ENCODE assay signal across 8 cellular contexts in the genomic region with DNA sequence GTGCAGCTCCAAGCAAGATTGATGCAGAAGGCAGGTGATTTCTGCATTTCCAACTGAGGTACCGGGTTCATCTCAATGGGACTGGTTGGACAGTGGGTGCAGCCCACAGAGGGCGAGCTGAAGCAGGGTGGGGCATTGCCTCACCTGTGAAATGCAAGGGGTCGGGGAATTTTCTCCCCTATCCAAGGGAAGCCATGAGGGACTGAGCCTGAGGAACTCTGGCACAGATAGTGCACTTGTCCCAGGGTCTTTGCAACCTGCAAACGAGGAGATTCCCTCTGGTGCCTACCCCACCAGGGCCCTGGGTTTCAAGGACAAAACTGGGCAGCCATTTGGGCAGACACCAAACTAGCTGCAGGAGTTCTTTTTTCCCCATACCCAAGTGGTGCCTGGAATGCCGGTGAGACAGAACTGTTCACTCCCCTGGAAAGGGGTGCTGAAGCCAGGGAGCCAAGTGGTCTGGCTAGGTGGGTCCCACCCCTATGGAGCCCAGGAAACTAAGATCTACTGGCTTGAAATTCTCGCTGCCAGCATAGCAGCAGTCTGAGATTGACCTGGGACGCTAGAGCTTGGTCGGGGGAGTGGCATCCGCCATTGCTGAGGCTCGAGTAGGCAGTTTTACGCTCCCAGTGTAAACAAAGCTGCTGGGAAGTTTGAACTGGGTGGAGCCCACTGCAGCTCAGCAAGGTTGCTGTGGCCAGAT. TPM values are rescaled to one million over a fixed set of nuclear protein-coding genes. Genes with fewer than 3 reads are reported as not detected.
DNase-seq lines count a peak whose midpoint lies in the region; ATAC-seq, FAIRE-seq and TF ChIP-seq lines count a peak whose summit lies in the region.
"Not testable (repeated sequence)": the region's sequence is repeated elsewhere in the genome, so short reads cannot be mapped to it uniquely, and the experiment has no call there.

No MANE protein-coding gene starts in this region.

- not testable (repeated sequence) for H3F3A ChIP-seq in PC-3 (ENCODE audit: low read length, unreplicated experiment)

- H3K27me3 Mint-ChIP-seq in progenitor cell of endocrine pancreas: not testable (repeated sequence)

- not testable (repeated sequence) for H3K4ac ChIP-seq in IMR-90 (ENCODE audit: low read depth, low read length)

- not testable (repeated sequence) for H4K91ac ChIP-seq in IMR-90 (ENCODE audit: insufficient read depth, low read depth, low read length)

- in situ Hi-C loops in IMR-90 (cut with MboI; ENCODE audit: low sequenced_read_pairs); HepG2 (cut with HindIII; ENCODE audit: extremely low pct_ligation_motif_present, low pct_unique_long_range_greater_than_20kb): not testable (repeated sequence)

- not testable (repeated sequence) for H2AK9ac ChIP-seq in IMR-90 (replicated peaks; ENCODE audit: low read depth, low read length, poor library complexity)

- not testable (repeated sequence) for H2BK20ac ChIP-seq in IMR-90 (ENCODE audit: low read depth, low read length)

- H3K79me2 ChIP-seq in PC-3 (ENCODE audit: low read length); fibroblast of lung (ENCODE audit: control insufficient read depth, insufficient read depth, low read length); HepG2 (ENCODE audit: insufficient read depth, low read length): not testable (repeated sequence)

- not testable (repeated sequence) for TF ChIP-seq RAD21 in A549 (conservative IDR thresholded peaks at IDR 0.05 in 1 of 2, IDR thresholded peaks at IDR 0.05 in 1 of 2); IMR-90 (IDR thresholded peaks at IDR 0.05; ENCODE audit: low read length); HepG2 (CRISPR knock-in tag; IDR thresholded peaks at IDR 0.05)

- ATAC-seq in A549: peak; percentile 43 to 82; a peak in 4 of 6 replicates
- ATAC-seq in IMR-90 (ENCODE audit: low read depth): peak; percentile 29; the same call in 1 of the 2 replicates
- ATAC-seq in PC-3: 0 out of 2 replicates have a peak, but pooled peaks have one; percentile 24
- peak; percentile 99 for ATAC-seq in HepG2

- H3K36me3 Mint-ChIP-seq in progenitor cell of endocrine pancreas (ENCODE audit: insufficient read depth): not testable (repeated sequence)

- peak overlapping the region; percentile 43 to 68; a peak in 4 of 6 replicates for H3K27ac ChIP-seq in A549
- H3K27ac ChIP-seq in IMR-90 (ENCODE audit: insufficient read depth, low read length); PC-3 (ENCODE audit: low read length); fibroblast of lung (ENCODE audit: insufficient read depth, low read length); HepG2 (ENCODE audit: extremely low read length, insufficient read depth, low read length): not testable (repeated sequence)

- H3K4me1 ChIP-seq in A549; IMR-90 (ENCODE audit: control insufficient read depth, insufficient read depth, low read length); PC-3 (ENCODE audit: insufficient read depth, low read length); fibroblast of lung (ENCODE audit: control insufficient read depth, extremely low read depth, insufficient read depth, low read length): not testable (repeated sequence)
- peaks cover 14% of the 10 kb centered on the region for H3K4me1 ChIP-seq in HepG2 (ENCODE audit: insufficient read depth, low read length)

- H3K23ac ChIP-seq in IMR-90 (ENCODE audit: low read depth, low read length): not testable (repeated sequence)

- peak overlapping the region; percentile 28; the same call in 2 of the 3 replicates for H3K4me3 ChIP-seq in A549
- not testable (repeated sequence) for H3K4me3 ChIP-seq in IMR-90 (ENCODE audit: insufficient read depth, low read depth, low read length); PC-3 (ENCODE audit: low read length); fibroblast of lung (replicated peaks in 1 of 4; ENCODE audit: control extremely low read depth in 1 of 4, insufficient read depth in 1 of 4, low read depth in 3 of 4, low read length in 4 of 4)
- peak overlapping the region; percentile 54 to 66 (median 56); a peak in 5 of 6 replicates for H3K4me3 ChIP-seq in HepG2 (replicated peaks in 1 of 3; ENCODE audit: insufficient read depth in 1 of 3, low read depth in 2 of 3, low read length in 3 of 3)

- dilution Hi-C loops in IMR-90 (cut with HindIII; ENCODE audit: low sequenced_read_pairs, unreplicated experiment): not testable (repeated sequence)

- not testable (repeated sequence) for BruUV-seq in IMR-90 (replicated peaks; lab: Mats Ljungman, UMichigan); PC-3 (replicated peaks; lab: Mats Ljungman, UMichigan); HepG2 (replicated peaks; lab: Mats Ljungman, UMichigan)

- not testable (repeated sequence) for H3K79me1 ChIP-seq in IMR-90 (ENCODE audit: low read depth in 1 of 2, low read length in 2 of 2)

- FAIRE-seq in A549 (lab: Jason Lieb, UNC): not testable (repeated sequence)
- FAIRE-seq in HepG2 (lab: Jason Lieb, UNC): peak; percentile 72

- TF ChIP-seq CTCF in A549 (IDR thresholded peaks at IDR 0.05); IMR-90 (conservative IDR thresholded peaks at IDR 0.05; ENCODE audit: low read depth, low read length); PC-3 (conservative IDR thresholded peaks at IDR 0.05; ENCODE audit: low read depth, low read length); fibroblast of lung (conservative IDR thresholded peaks at IDR 0.05 in 1 of 2, IDR thresholded peaks at IDR 0.05 in 1 of 2; ENCODE audit: low read depth in 1 of 2, low read length in 2 of 2); HepG2 (CRISPR knock-in tag; IDR thresholded peaks at IDR 0.05); progenitor cell of endocrine pancreas (IDR thresholded peaks at IDR 0.05; ENCODE audit: unreplicated experiment): not testable (repeated sequence)

- POLR2A ChIA-PET in A549 (lab: Yijun Ruan, JAX); IMR-90 (lab: Charles Lee; ENCODE audit: unreplicated experiment); PC-3 (lab: Charles Lee; ENCODE audit: unreplicated experiment): not testable (repeated sequence)
- POLR2A ChIA-PET in HepG2 (lab: Yijun Ruan, JAX): interaction anchor here (1.2 kb wide), 1 partner anchor 84 kb away, joined by 3 read pairs; no protein-coding TSS in a partner anchor

- CTCF ChIA-PET in A549 (lab: Yijun Ruan, JAX): interaction anchor here (0.7 to 1.1 kb wide), 3 partner anchors 9 to 14 kb away, joined by 3 to 5 read pairs (median 3); no protein-coding TSS in a partner anchor
- CTCF ChIA-PET in IMR-90 (lab: Yijun Ruan, JAX): interaction anchor here (0.6 to 0.7 kb wide), 2 partner anchors 8 to 1017 kb away, joined by 3 read pairs; no protein-coding TSS in a partner anchor
- CTCF ChIA-PET in PC-3 (lab: Charles Lee); HepG2 (lab: Yijun Ruan, JAX; ENCODE audit: low intra/inter-chr PET ratio, low total read pairs): not testable (repeated sequence)

- not testable (repeated sequence) for TF ChIP-seq EP300 in A549 (IDR thresholded peaks at IDR 0.05); HepG2 (IDR thresholded peaks at IDR 0.05; ENCODE audit: low read depth in 2 of 2, low read length in 2 of 2); HepG2 (CRISPR knock-in tag; IDR thresholded peaks at IDR 0.05; ENCODE audit: borderline replicate concordance)

- not testable (repeated sequence) for H4K20me1 ChIP-seq in IMR-90 (ENCODE audit: insufficient read depth, low read length); PC-3 (ENCODE audit: low read length); fibroblast of lung (ENCODE audit: control insufficient read depth, extremely low read depth, insufficient read depth, low read length); HepG2 (ENCODE audit: insufficient read depth, low read length)

- H3K9me3 ChIP-seq in A549; IMR-90 (ENCODE audit: control insufficient read depth, insufficient read depth, low read length); PC-3 (ENCODE audit: low read length); fibroblast of lung (ENCODE audit: control insufficient read depth, insufficient read depth, low read depth, low read length); HepG2 (ENCODE audit: low read length): not testable (repeated sequence)

- intact Hi-C loops in IMR-90 (cut with micrococcal nuclease); PC-3 (cut with micrococcal nuclease): not testable (repeated sequence)
- intact Hi-C loops in HepG2 (cut with micrococcal nuclease; ENCODE audit: unreplicated experiment): loop anchor here (1.0 kb wide), 1 partner anchor 84 kb away; no protein-coding TSS in a partner anchor

- H2AFZ ChIP-seq in IMR-90 (replicated peaks; ENCODE audit: low read length, poor library complexity) (peak overlapping the region; percentile 51), PC-3 (ENCODE audit: low read length) (peak overlapping the region; percentile 4; the same call in 1 of the 2 replicates), fibroblast of lung (ENCODE audit: low read length) (peak overlapping the region; percentile 23), HepG2 (ENCODE audit: low read length) (peak overlapping the region; percentile 66)

- H3K27ac Mint-ChIP-seq in progenitor cell of endocrine pancreas: not testable (repeated sequence)

- H2BK15ac ChIP-seq in IMR-90 (ENCODE audit: low read depth, low read length): not testable (repeated sequence)

- H3K56ac ChIP-seq in IMR-90 (ENCODE audit: extremely low read depth, insufficient read depth, low read length): not testable (repeated sequence)

- peak overlapping the region; percentile 14 for H3K4me3 Mint-ChIP-seq in progenitor cell of endocrine pancreas (ENCODE audit: low read depth)

- not testable (repeated sequence) for H3K36me3 ChIP-seq in IMR-90 (ENCODE audit: control insufficient read depth, insufficient read depth, low read length); PC-3 (ENCODE audit: low read depth, low read length); fibroblast of lung (ENCODE audit: control insufficient read depth, insufficient read depth, low read length); HepG2 (replicated peaks in 1 of 2; ENCODE audit: control insufficient read depth in 1 of 2, insufficient read depth in 2 of 2, low read length in 2 of 2)

- not testable (repeated sequence) for H2BK120ac ChIP-seq in IMR-90 (ENCODE audit: low read depth, low read length)

- not testable (repeated sequence) for H3K18ac ChIP-seq in IMR-90 (ENCODE audit: low read depth, low read length)

- H2AK5ac ChIP-seq in IMR-90 (ENCODE audit: low read depth, low read length): not testable (repeated sequence)

- H3K4me2 ChIP-seq in A549: peak overlapping the region; percentile 65
- not testable (repeated sequence) for H3K4me2 ChIP-seq in IMR-90 (ENCODE audit: low read depth, low read length); PC-3 (ENCODE audit: low read length); fibroblast of lung (ENCODE audit: extremely low read depth, insufficient read depth, low read length)
- H3K4me2 ChIP-seq in HepG2 (ENCODE audit: low read depth, low read length): peak overlapping the region; percentile 89

- not testable (repeated sequence) for H3K14ac ChIP-seq in IMR-90 (replicated peaks; ENCODE audit: low read depth, low read length)

- H4K5ac ChIP-seq in IMR-90 (ENCODE audit: low read depth, low read length): not testable (repeated sequence)

- WGBS in A549 (ENCODE audit: missing lambda C conversion rate): 20% methylated on average over 10 of the region's 11 CpGs
- 61% methylated on average over 6 of the region's 11 CpGs; no CpG with 5 or more reads in 1 of the 2 experiments for WGBS in IMR-90 (ENCODE audit: extremely low coverage in 2 of 2, insufficient read length in 1 of 2), 2 experiments
- 3% methylated on average over 11 of the region's 11 CpGs for WGBS in HepG2 (ENCODE audit: low lambda C conversion rate)

- not testable (repeated sequence) for H4K8ac ChIP-seq in IMR-90 (ENCODE audit: low read depth in 2 of 2, low read length in 2 of 2)

- not testable (repeated sequence) for H3K9me3 Mint-ChIP-seq in progenitor cell of endocrine pancreas (ENCODE audit: low read depth)

- H3K9ac ChIP-seq in IMR-90 (ENCODE audit: low read depth, low read length); PC-3 (ENCODE audit: low read length); fibroblast of lung (ENCODE audit: insufficient read depth, low read length); HepG2 (ENCODE audit: insufficient read depth, low read depth, low read length): not testable (repeated sequence)

- H3K9me1 ChIP-seq in IMR-90 (ENCODE audit: insufficient read depth, low read length): not testable (repeated sequence)

- H3K4me1 Mint-ChIP-seq in progenitor cell of endocrine pancreas (ENCODE audit: low read depth): not testable (repeated sequence)

- DNase-seq in A549 (ENCODE audit: low read depth in 1 of 2, low spot score in 1 of 2): peak in 1 of 2 experiments; percentile 12
- DNase-seq in ELF-1 (ENCODE audit: low read depth, low spot score): peak; percentile 40
- DNase-seq in IMR-90; PC-3; progenitor cell of endocrine pancreas (ENCODE audit: low spot score, unreplicated experiment): not testable (repeated sequence)
- DNase-seq in NCI-H2227 treated with DMSO at 0.1 percent for 48 hours (lab: John Stamatoyannopoulos, UW): peak; percentile 29
- DNase-seq in fibroblast of lung (ENCODE audit: low read depth in 2 of 2): peak in 1 of 2 donors; percentile 8
- DNase-seq in HepG2 (ENCODE audit: low spot score): peak; percentile 59

- not testable (repeated sequence) for H3K27me3 ChIP-seq in IMR-90 (ENCODE audit: control insufficient read depth, insufficient read depth, low read length); PC-3 (ENCODE audit: low read length); fibroblast of lung (ENCODE audit: control insufficient read depth, insufficient read depth, low read length); HepG2 (ENCODE audit: control insufficient read depth in 1 of 2, insufficient read depth in 2 of 2, low read length in 2 of 2)

- H2BK5ac ChIP-seq in IMR-90 (ENCODE audit: low read depth, low read length, poor library complexity, severe bottlenecking): not testable (repeated sequence)

- TF ChIP-seq POLR2A in A549 (IDR thresholded peaks at IDR 0.05; ENCODE audit: low read length); IMR-90 (IDR thresholded peaks at IDR 0.05; ENCODE audit: low read depth, low read length); HepG2 (IDR thresholded peaks at IDR 0.05; ENCODE audit: insufficient read depth in 1 of 2, low read depth in 2 of 2, low read length in 2 of 2): not testable (repeated sequence)

- H3K9me2 ChIP-seq in PC-3 (replicated peaks; ENCODE audit: low read length): not testable (repeated sequence)

RNA-seq across cellular contexts. Expression of a gene that starts 23.9 kb away (rescaled TPM):
- polyA plus RNA-seq in A549 (2011; rRNA removed) (8.4 and 8.7 TPM in 2 replicates), A549 (2017; fragmentation: RNase III; extraction: RNeasy Plus Mini Kit Qiagen cat#74134 plus additional on column Dnase treatment) (2.4 to 2.9 TPM (median 2.5 TPM) in 3 replicates), IMR-90 (2012; rRNA removed) (3.0 and 4.0 TPM in 2 replicates), fibroblast of lung (13.7 and 19.1 TPM in 2 replicates), HepG2 (2011; rRNA removed) (15.6 and 16.0 TPM in 2 replicates)
- 1.3 and 1.5 TPM in 2 replicates for polyA plus RNA-seq in A549 (2012; cell fraction: cytosol; rRNA removed)
- polyA plus RNA-seq in A549 (2012; cell fraction: nucleus; rRNA removed): 0.42 and 0.58 TPM in 2 replicates
- polyA minus RNA-seq in A549 (2011; rRNA and poly(A)+ RNA removed): 2.0 and 2.5 TPM in 2 replicates
- total RNA-seq in IMR-90 (2012; rRNA removed) (3.8 and 6.1 TPM in 2 replicates), PC-3 (2014; rRNA removed) (7.4 and 8.5 TPM in 2 replicates), fibroblast of lung (9.4 and 15.9 TPM in 2 replicates), HepG2 (2016; rRNA removed; fragmentation: Illumina TruSeq; extraction: Trizol) (5.6 and 8.0 TPM in 2 replicates), progenitor cell of endocrine pancreas (3.6 and 3.9 TPM in 2 replicates)
- 0.90 and 1.1 TPM in 2 replicates for polyA plus RNA-seq in IMR-90 (2012; cell fraction: cytosol; rRNA removed)
- polyA plus RNA-seq in IMR-90 (2012; cell fraction: nucleus; rRNA removed; ENCODE audit: low replicate concordance): 0.28 and 1.4 TPM in 2 replicates
- 5.4 and 8.7 TPM in 2 replicates for polyA plus RNA-seq in fibroblast of lung (2012)
- 1.3 and 1.9 TPM in 2 replicates for polyA minus RNA-seq in fibroblast of lung (ENCODE audit: low replicate concordance)
- total RNA-seq in HepG2 (2016; cell fraction: cytosol; rRNA removed; fragmentation: Illumina TruSeq; extraction: Trizol; ENCODE audit: low read depth): 1.4 and 1.7 TPM in 2 replicates
- 5.5 and 7.6 TPM in 2 replicates for total RNA-seq in HepG2 (2016; cell fraction: insoluble cytoplasmic fraction; rRNA removed; fragmentation: Illumina TruSeq; extraction: Trizol)
- 3.5 and 4.0 TPM in 2 replicates for total RNA-seq in HepG2 (2016; cell fraction: membrane; rRNA removed; fragmentation: Illumina TruSeq; extraction: Trizol)
- total RNA-seq in HepG2 (2016; cell fraction: nucleus; rRNA removed; fragmentation: Illumina TruSeq; extraction: Trizol): 8.1 and 9.2 TPM in 2 replicates
- 6.9 and 14.7 TPM in 2 replicates for polyA plus RNA-seq in HepG2 (2011; cell fraction: cytosol; rRNA removed)
- polyA plus RNA-seq in HepG2 (2011; cell fraction: nucleus; rRNA removed): 2.4 and 4.1 TPM in 2 replicates
- 14.4 and 16.4 TPM in 2 replicates for polyA plus RNA-seq in HepG2 (2012)
- 2.1 and 2.3 TPM in 2 replicates for polyA plus RNA-seq in HepG2 (2016; cell fraction: cytosol; fragmentation: Illumina TruSeq; extraction: Trizol; ENCODE audit: low read depth)
- polyA plus RNA-seq in HepG2 (2016; cell fraction: insoluble cytoplasmic fraction; fragmentation: Illumina TruSeq; extraction: Trizol; ENCODE audit: low read depth): 9.4 and 9.8 TPM in 2 replicates
- 4.1 and 4.5 TPM in 2 replicates for polyA plus RNA-seq in HepG2 (2016; cell fraction: membrane; fragmentation: Illumina TruSeq; extraction: Trizol; ENCODE audit: low read depth)
- polyA plus RNA-seq in HepG2 (2016; cell fraction: nucleus; fragmentation: Illumina TruSeq; extraction: Trizol; ENCODE audit: insufficient read depth, low read depth): 12.9 and 15.8 TPM in 2 replicates
- 3.5 TPM in 1 of 2 replicates, not detected in the other for polyA minus RNA-seq in HepG2 (2011; rRNA and poly(A)+ RNA removed; ENCODE audit: low replicate concordance)
- 11.8 and 16.6 TPM in 2 replicates for polyA minus RNA-seq in HepG2 (2011; cell fraction: cytosol; rRNA and poly(A)+ RNA removed)
- 7.7 and 12.2 TPM in 2 replicates for polyA minus RNA-seq in HepG2 (2011; cell fraction: nucleus; rRNA and poly(A)+ RNA removed)

Comparison
In these comparisons a context has a peak if more than half of its experiments do, and no peak if none do; other contexts are left out.
1. ATAC-seq: peak in every context shown above with its lines; median percentile 99 in HepG2; 62 in A549; 29 in IMR-90; 24 in PC-3.
2. H2AFZ ChIP-seq: peak in every context shown above with its lines; median percentile 66 in HepG2; 51 in IMR-90; 23 in fibroblast of lung; 4 in PC-3.